8 cellular contexts compared by ENCODE assay signal in the genomic region with DNA sequence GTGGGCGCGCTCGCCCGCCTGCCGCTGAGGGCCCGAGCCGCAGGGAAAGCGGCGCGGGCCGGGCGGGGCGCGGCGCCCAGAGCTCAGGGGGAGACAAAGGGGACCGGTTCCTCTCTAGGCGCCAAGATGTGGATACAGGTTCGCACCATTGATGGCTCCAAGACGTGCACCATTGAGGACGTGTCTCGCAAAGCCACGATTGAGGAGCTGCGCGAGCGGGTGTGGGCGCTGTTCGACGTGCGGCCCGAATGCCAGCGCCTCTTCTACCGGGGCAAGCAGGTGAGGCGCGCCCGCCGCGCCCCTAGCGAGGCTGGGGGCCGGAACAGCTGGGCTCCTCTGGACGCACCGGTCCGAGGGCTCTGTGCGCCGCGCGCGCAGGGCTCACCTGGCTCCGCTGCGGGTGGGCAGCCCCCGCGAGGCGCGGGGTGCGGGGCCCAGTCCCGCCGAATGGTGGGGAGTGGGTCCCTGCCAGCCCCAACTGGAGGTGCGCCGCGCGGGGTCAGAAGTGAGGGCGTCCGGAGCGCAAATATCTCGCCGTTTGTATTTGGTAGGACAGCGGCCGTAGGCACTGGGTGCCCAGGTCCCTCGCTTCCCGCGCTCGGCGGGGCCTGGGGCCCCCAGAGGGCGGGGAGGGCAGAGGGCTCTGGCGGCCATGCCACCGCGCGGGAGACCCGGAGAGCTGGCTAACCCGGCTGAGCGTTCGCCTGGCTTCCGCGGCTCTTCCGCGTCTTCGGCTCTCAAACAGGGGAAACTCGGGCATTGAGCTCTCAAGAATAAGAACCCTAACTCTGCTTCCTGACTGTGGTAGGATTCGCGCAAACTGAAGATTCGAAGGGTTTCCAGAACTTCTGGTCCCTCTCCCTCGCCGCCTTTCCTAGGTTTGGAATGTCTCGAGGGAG. TPM values are rescaled to one million over a fixed set of nuclear protein-coding genes. Genes with fewer than 3 reads are reported as not detected.
DNase-seq lines count a peak whose midpoint lies in the region; ATAC-seq and TF ChIP-seq lines count a peak whose summit lies in the region.

No MANE protein-coding gene starts in this region.

- H3K4me1 Mint-ChIP-seq in naive thymus-derived CD8-positive, alpha-beta T cell, result peaks cover 21 to 63% (median 43%) of the 10 kb centered on the region in 4 donors

- H3K36me3 Mint-ChIP-seq in naive thymus-derived CD8-positive, alpha-beta T cell, result peaks cover 3 to 12% (median 11%) of the 10 kb centered on the region in 3 donors

- ATAC-seq in esophagus mucosa, result peak; percentile 51
- peak; percentile 40 to 43 for ATAC-seq in naive thymus-derived CD8-positive, alpha-beta T cell

- POLR2A ChIA-PET in naive thymus-derived CD8-positive, alpha-beta T cell (lab: Charles Lee), result interaction anchor here (0.6 to 4.4 kb wide), 30 partner anchors 9 to 785 kb away, joined by 3 to 88 read pairs (median 4); partner anchors contain the start of genes ERMP1, KDM4C and RANBP6

- WGBS in thyroid gland, 2 donors, result 0 to 1% methylated on average over 28 to 36 of the region's 93 CpGs

- peaks cover 19 to 23% of the 10 kb centered on the region in 2 donors for H3K4me1 ChIP-seq in thyroid gland

- H3K36me3 ChIP-seq in thyroid gland, result no peaks in the 10 kb centered on the region

- H3K9me3 Mint-ChIP-seq in naive thymus-derived CD8-positive, alpha-beta T cell, result peaks cover 0 to 2% (median 0%) of the 10 kb centered on the region in 9 donors

- intact Hi-C loops in thyroid gland (cut with DNase I), result loop anchor here (5.0 kb wide), 1 partner anchor 344 kb away; the partner anchor contains the start of gene KDM4C

- DNase-seq in GM13976 (ENCODE audit: low spot score) (peak; percentile 36), HFF-Myc (ENCODE audit: extremely low read depth, low read depth) (no peak), NCI-H146 (lab: John Stamatoyannopoulos, UW) (peak; percentile 80), activated T-cell treated with anti-CD3 and anti-CD28 coated beads for 24 hours (ENCODE audit: low read depth) (peak; percentile 13), thyroid gland (peak; percentile 48 to 53), A172 (ENCODE audit: low spot score) (no peak)
- peak in 8 of 10 donors; percentile 1 to 38 (median 25) for DNase-seq in naive thymus-derived CD8-positive, alpha-beta T cell

- H3K4me3 ChIP-seq in HFF-Myc (replicated peaks; ENCODE audit: low read depth, low read length) (peak overlapping the region; percentile 60), thyroid gland (replicated peaks in 1 of 3) (peak overlapping the region; percentile 67 to 84 (median 82))

- H3K27me3 ChIP-seq in thyroid gland, result no peaks in the 10 kb centered on the region

- no peak for TF ChIP-seq CTCF in GM13976 (IDR thresholded peaks at IDR 0.05; ENCODE audit: borderline replicate concordance, control extremely low read depth, extremely low read depth, insufficient read depth, missing control alignments)
- no peak for TF ChIP-seq CTCF in HFF-Myc (IDR thresholded peaks at IDR 0.05; ENCODE audit: low read depth, low read length, missing control alignments)
- no peak for TF ChIP-seq CTCF in thyroid gland (IDR thresholded peaks at IDR 0.05)

- peak overlapping the region; percentile 32 to 86 (median 71) for H3K27ac ChIP-seq in thyroid gland

- no peaks in the 10 kb centered on the region for H3K27me3 Mint-ChIP-seq in naive thymus-derived CD8-positive, alpha-beta T cell

- in situ Hi-C loops in GM13976 (cut with MboI; ENCODE audit: low sequenced_read_pairs, unreplicated experiment), result no loop called here

- peak overlapping the region; percentile 84 to 95 (median 88) for H3K4me3 Mint-ChIP-seq in naive thymus-derived CD8-positive, alpha-beta T cell

- TF ChIP-seq POLR2A in thyroid gland (IDR thresholded peaks at IDR 0.05), result no peak

- H3K9me3 ChIP-seq in thyroid gland, result no peaks in the 10 kb centered on the region

- peak overlapping the region; percentile 80 to 97 (median 93) for H3K27ac Mint-ChIP-seq in naive thymus-derived CD8-positive, alpha-beta T cell

RNA-seq across cellular contexts. Expression of gene UHRF2, which starts 0.6 kb away (rescaled TPM):
- total RNA-seq in esophagus mucosa (19.6 TPM), thyroid gland (100 to 1,000 TPM in 1 of 4 donors, 10 to 100 TPM in 3; 44.4 to 103 (median 74.8) TPM)
- 100 to 1,000 TPM; 120 to 125 TPM for total RNA-seq in naive thymus-derived CD8-positive, alpha-beta T cell
- polyA plus RNA-seq in naive thymus-derived CD8-positive, alpha-beta T cell, result 10 to 100 TPM in 2 of 3 donors, 1 to 10 TPM in 1; 9.4 to 13.1 (median 10.6) TPM
- 29.4 and 30.3 TPM in 2 replicates for total RNA-seq in A172 (2014; rRNA removed; shearing (Covaris generic))

Comparison
In these comparisons a context has a peak if more than half of its experiments do, and no peak if none do; other contexts are left out.
1. DNase-seq: peak in GM13976 (single experiment), NCI-H146 (single experiment), activated T-cell treated with anti-CD3 and anti-CD28 coated beads for 24 hours (single experiment), naive thymus-derived CD8-positive, alpha-beta T cell (8 of 10) and thyroid gland (2 of 2); none in HFF-Myc (single experiment) and A172 (single experiment).